ENCODE assay signal across 28 cellular contexts in genomic region chr2:18237298-18237697, GRCh38.
"Had no signal": no experiment of that assay in that cellular context is flagged by ENCODE, and none has a peak within 500 bp of the region (broad histone marks: within the 10 kb centered on the region; RNA-seq: fewer than 3 reads in every experiment).

No MANE protein-coding gene starts in this region.

- H3K9me3 ChIP-seq: ovary, psoas muscle, spleen, suprapubic skin, testis, tibial artery, transverse colon, upper lobe of right lung, uterus had no signal

- H3K4me3 ChIP-seq: neural progenitor cell, ovary, psoas muscle, skin epidermis, smooth muscle cell, spleen, suprapubic skin, testis, tibial artery, transverse colon, upper lobe of right lung, uterus had no signal

- H3K79me2 ChIP-seq: parathyroid adenoma had no signal

- H3K4me2 ChIP-seq: neural progenitor cell, smooth muscle cell had no signal

- H3K27me3 ChIP-seq: neural progenitor cell, ovary, spleen, suprapubic skin, testis, tibial artery, transverse colon, upper lobe of right lung, uterus had no signal

- H3K27ac ChIP-seq: neural progenitor cell, ovary, parathyroid adenoma, psoas muscle, skin epidermis, spleen, suprapubic skin, testis, tibial artery, transverse colon, upper lobe of right lung, uterus had no signal

- DNase-seq: natural killer cell; occipital lobe; ovary; posterior cingulate gyrus; psoas muscle; right cardiac atrium; spleen; stimulated activated CD4-positive, alpha-beta T cell treated with anti-CD3 and anti-CD28 coated beads, Interleukin-12 subunit alpha, Interleukin-12 subunit beta, amount 100 ng/mL, for 4 hours; stimulated activated CD4-positive, alpha-beta T cell treated with anti-CD3 and anti-CD28 coated beads, Interleukin-1b, Interleukin-23, amount 100 ng/mL, for 48 hours; stimulated activated CD4-positive, alpha-beta T cell treated with anti-CD3 and anti-CD28 coated beads, Interleukin-4, amount 100 ng/mL, for 1 hour; stimulated activated CD4-positive, alpha-beta T cell treated with anti-CD3 and anti-CD28 coated beads, Interleukin-4, amount 100 ng/mL, for 4 hours; stimulated activated CD8-positive, alpha-beta memory T cell treated with anti-CD3 and anti-CD28 coated beads, Interleukin-4, amount 100 ng/mL, for 48 hours; stimulated activated naive CD4-positive, alpha-beta T cell; stimulated activated naive CD8-positive, alpha-beta T cell treated with anti-CD3 and anti-CD28 coated beads, Interleukin-15, amount 100 ng/mL, for 72 hours; stimulated activated naive CD8-positive, alpha-beta T cell treated with anti-CD3 and anti-CD28 coated beads, Interleukin-15, Interleukin-2, amounts not matched to agents 100 U/mL and 50 U/mL, for 24 hours; substantia nigra; testis; tibial artery; transverse colon; upper lobe of right lung; uterus had no signal

- H3K9ac ChIP-seq: neural progenitor cell, parathyroid adenoma had no signal

- ATAC-seq: natural killer cell; psoas muscle; right cardiac atrium; sciatic nerve; stimulated activated memory B cell treated with anti-CD40 and anti-IgM and Interleukin-4, amounts not matched to agents 10 μg/mL and 1 μg/mL and 100 μg/mL, for 72 hours; stimulated activated naive CD8-positive, alpha-beta T cell treated with anti-CD3 and anti-CD28 coated beads, Interleukin-15, amount 100 ng/mL, for 72 hours; stimulated activated naive CD8-positive, alpha-beta T cell treated with anti-CD3 and anti-CD28 coated beads, Interleukin-15, Interleukin-2, amounts not matched to agents 100 U/mL and 50 U/mL, for 24 hours; upper lobe of right lung had no signal

- H3K4me1 ChIP-seq: parathyroid adenoma, psoas muscle, spleen, suprapubic skin, testis, tibial artery, transverse colon, uterus had no signal

- H3K36me3 ChIP-seq: neural progenitor cell, ovary, spleen, suprapubic skin, tibial artery, transverse colon, upper lobe of right lung, uterus had no signal

- H2AFZ ChIP-seq: neural progenitor cell, parathyroid adenoma had no signal
